In genomic region chr10:76779163-76779820, GRCh38 we compare ENCODE assay signal across 13 cellular contexts.
DNase-seq lines count a peak whose midpoint lies in the region; ATAC-seq and TF ChIP-seq lines count a peak whose summit lies in the region.
"Had no signal": no experiment of that assay in that cellular context is flagged by ENCODE, and none has a peak within 500 bp of the region (broad histone marks: within the 10 kb centered on the region; RNA-seq: fewer than 3 reads in every experiment).

No MANE protein-coding gene starts in this region.

- H3K4me1 ChIP-seq in mucosa of descending colon (ENCODE audit: low read depth): no peaks in the 10 kb centered on the region
- H3K4me1 ChIP-seq: HAP-1, prostate gland had no signal

- no peaks in the 10 kb centered on the region for H3K36me3 Mint-ChIP-seq in neural crest cell (ENCODE audit: low read depth)
- H3K36me3 Mint-ChIP-seq: CD4-positive, alpha-beta memory T cell had no signal

- H3K4me1 Mint-ChIP-seq in neural crest cell: peaks cover 26% of the 10 kb centered on the region
- H3K4me1 Mint-ChIP-seq: CD4-positive, alpha-beta memory T cell had no signal

- H3K36me3 ChIP-seq in MG63: no peaks in the 10 kb centered on the region
- no peaks in the 10 kb centered on the region for H3K36me3 ChIP-seq in mucosa of descending colon (ENCODE audit: low read depth)
- H3K36me3 ChIP-seq: cardiac muscle cell, HAP-1, heart left ventricle, prostate gland had no signal

- H3K4me3 ChIP-seq in MG63: no peak overlapping the region
- no peak overlapping the region for H3K4me3 ChIP-seq in epithelial cell of proximal tubule (ENCODE audit: low read depth, low read length)
- H3K4me3 ChIP-seq in mucosa of descending colon: no peak overlapping the region
- H3K4me3 ChIP-seq: cardiac muscle cell, HAP-1, heart left ventricle, prostate gland had no signal

- peak overlapping the region; percentile 35 for H3K4me3 Mint-ChIP-seq in neural crest cell
- H3K4me3 Mint-ChIP-seq: CD4-positive, alpha-beta memory T cell had no signal

- intact Hi-C loops in mucosa of descending colon (cut with DNase I, micrococcal nuclease): no loop called here

- H3K27me3 Mint-ChIP-seq in neural crest cell (ENCODE audit: low read depth): no peaks in the 10 kb centered on the region
- H3K27me3 Mint-ChIP-seq: CD4-positive, alpha-beta memory T cell had no signal

- peaks cover 3% of the 10 kb centered on the region for H3K9me3 Mint-ChIP-seq in neural crest cell

- peaks cover 4% of the 10 kb centered on the region for H3K9me3 ChIP-seq in MG63
- H3K9me3 ChIP-seq in mucosa of descending colon: peaks cover 9% of the 10 kb centered on the region
- H3K9me3 ChIP-seq: HAP-1, prostate gland had no signal

- ATAC-seq in HG02798 (IDR thresholded peaks at IDR 0.05; ENCODE audit: poor library complexity, unreplicated experiment) (no peak), HG02884 (IDR thresholded peaks at IDR 0.05; ENCODE audit: unreplicated experiment) (no peak), mucosa of descending colon (no peak)
- ATAC-seq: heart left ventricle had no signal

- no peaks in the 10 kb centered on the region for H3K27me3 ChIP-seq in MG63
- H3K27me3 ChIP-seq: cardiac muscle cell, heart left ventricle had no signal

- TF ChIP-seq CTCF in epithelial cell of proximal tubule (conservative IDR thresholded peaks at IDR 0.05; ENCODE audit: low read depth, low read length) (no peak), neural crest cell (conservative IDR thresholded peaks at IDR 0.05) (peak; percentile 39), mucosa of descending colon (IDR thresholded peaks at IDR 0.05) (no peak)

- peak; percentile 74 for DNase-seq in AG20443 (ENCODE audit: low spot score)
- peak; percentile 65 for DNase-seq in MG63
- peak; percentile 15 for DNase-seq in epithelial cell of proximal tubule (ENCODE audit: low read depth)
- peak; percentile 12 for DNase-seq in neural crest cell (ENCODE audit: low read depth, low spot score)
- DNase-seq in MV-4-11 (lab: John Stamatoyannopoulos, UW): no peak
- DNase-seq in mucosa of descending colon: no peak
- DNase-seq: CD4-positive, alpha-beta memory T cell; heart left ventricle had no signal

- peak overlapping the region; percentile 89 for H3K27ac Mint-ChIP-seq in neural crest cell (ENCODE audit: unreplicated experiment)
- H3K27ac Mint-ChIP-seq: CD4-positive, alpha-beta memory T cell had no signal

Comparison
In these comparisons a context has a peak if more than half of its experiments do, and no peak if none do; other contexts are left out.
1. DNase-seq: peak in AG20443 (single experiment), MG63 (single experiment), epithelial cell of proximal tubule (single experiment) and neural crest cell (single experiment); none in MV-4-11 (single experiment) and mucosa of descending colon (0 of 3).